1 cellular context compared by ENCODE assay signal in genomic region chr7:129188372-129188891, GRCh38.
TF ChIP-seq lines count a peak whose summit lies in the region.

SMO (plus strand) TSS chr7:129188633; CDS start chr7:129189152, 519 bp downstream.

TF ChIP-seq in HepG2, 621 proteins besides CTCF, POLR2A, EP300 and RAD21 (continued from another document):
- TF ChIP-seq PRDM4 (CRISPR knock-in tag; IDR thresholded peaks at IDR 0.05; ENCODE audit: borderline replicate concordance) (no peak), PHF20 (CRISPR knock-in tag; IDR thresholded peaks at IDR 0.05) (no peak), NFYC (CRISPR knock-in tag; IDR thresholded peaks at IDR 0.05) (no peak), NR2F1 (CRISPR knock-in tag; IDR thresholded peaks at IDR 0.05) (no peak)
